Comparison of ENCODE assay signal across 14 cellular contexts in the genomic region with DNA sequence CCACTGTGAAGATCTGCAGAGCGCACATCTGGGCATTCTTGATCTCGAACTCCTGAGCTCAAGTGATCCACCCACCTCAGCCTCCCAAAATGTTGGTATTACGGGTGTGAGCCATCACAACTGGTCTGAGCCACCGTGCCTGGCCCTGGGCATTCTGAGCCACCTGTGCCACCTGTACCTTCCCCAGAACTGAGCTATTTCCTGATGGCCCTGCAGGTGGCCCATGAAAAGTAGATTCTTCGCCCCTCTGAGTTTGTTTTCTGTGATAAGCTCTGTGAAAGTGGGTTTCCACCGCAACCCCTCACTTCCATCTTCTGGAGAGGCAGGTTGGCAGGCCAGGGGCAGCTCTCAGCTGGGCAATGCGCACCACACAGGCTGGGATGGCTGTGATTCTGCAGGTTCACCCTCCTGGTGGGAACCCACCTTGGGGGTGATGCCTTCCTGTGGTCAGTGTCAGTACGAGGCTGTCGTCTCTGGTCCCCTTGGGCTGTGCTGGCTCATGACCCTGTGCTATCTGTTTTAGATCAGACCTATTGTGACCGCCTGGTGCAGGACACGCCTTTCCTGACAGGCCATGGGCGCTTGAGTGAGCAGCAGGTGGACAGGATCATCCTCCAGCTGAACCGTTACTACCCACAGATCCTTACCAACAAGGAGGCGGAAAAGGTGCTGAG. TPM values are rescaled to one million over a fixed set of nuclear protein-coding genes. Genes with fewer than 3 reads are reported as not detected.
A peak's percentile ranks its signal among the peaks of the same experiment; 100 is the strongest.
DNase-seq lines count a peak whose midpoint lies in the region; ATAC-seq and TF ChIP-seq lines count a peak whose summit lies in the region.
"Had no signal": no experiment of that assay in that cellular context is flagged by ENCODE, and none has a peak within 500 bp of the region (broad histone marks: within the 10 kb centered on the region; RNA-seq: fewer than 3 reads in every experiment).

No MANE protein-coding gene starts in this region.

- peak overlapping the region; percentile 77 for H3K27ac Mint-ChIP-seq in activated T-cell treated with anti-CD3 and anti-CD28 coated beads, Interleukin-2, amount 50 U/mL, for 24 hours
- H3K27ac Mint-ChIP-seq in activated T-cell treated with anti-CD3 and anti-CD28 coated beads, Interleukin-2, amount 50 U/mL, for 72 hours: no peak overlapping the region
- peak overlapping the region; percentile 51 for H3K27ac Mint-ChIP-seq in T-helper 17 cell
- H3K27ac Mint-ChIP-seq in activated CD8-positive, alpha-beta T cell treated with anti-CD3 and anti-CD28 coated beads for 36 hours: no peak overlapping the region

- no peak for TF ChIP-seq POLR2A in sigmoid colon (IDR thresholded peaks at IDR 0.05)

- no peaks in the 10 kb centered on the region for H3K9me3 ChIP-seq in T-helper 17 cell (ENCODE audit: control insufficient read depth, low read length, poor library complexity, severe bottlenecking)
- H3K9me3 ChIP-seq in sigmoid colon: no peaks in the 10 kb centered on the region
- H3K9me3 ChIP-seq: esophagus squamous epithelium had no signal

- CTCF ChIA-PET in activated CD8-positive, alpha-beta T cell treated with anti-CD3 and anti-CD28 coated beads for 36 hours (lab: Charles Lee): interaction anchor here (0.6 to 3.6 kb wide), 12 partner anchors 12 to 459 kb away, joined by 3 to 48 read pairs (median 4); no protein-coding TSS in a partner anchor

- H3K4me3 Mint-ChIP-seq in activated T-cell treated with anti-CD3 and anti-CD28 coated beads, Interleukin-2, amount 50 U/mL, for 24 hours: no peak overlapping the region
- peak overlapping the region in 1 of 2 donors; percentile 80 for H3K4me3 Mint-ChIP-seq in activated T-cell treated with anti-CD3 and anti-CD28 coated beads, Interleukin-2, amount 50 U/mL, for 72 hours
- no peak overlapping the region for H3K4me3 Mint-ChIP-seq in T-helper 17 cell
- no peak overlapping the region for H3K4me3 Mint-ChIP-seq in activated CD8-positive, alpha-beta T cell treated with anti-CD3 and anti-CD28 coated beads for 36 hours

- intact Hi-C loops in left cardiac atrium (cut with DNase I) (no loop called here), sigmoid colon (cut with DNase I) (no loop called here)
- intact Hi-C loops in activated CD8-positive, alpha-beta T cell treated with anti-CD3 and anti-CD28 coated beads for 36 hours (cut with micrococcal nuclease): no loop called here

- no peak for TF ChIP-seq CTCF in sigmoid colon (IDR thresholded peaks at IDR 0.05)
- TF ChIP-seq CTCF in activated CD8-positive, alpha-beta T cell treated with anti-CD3 and anti-CD28 coated beads for 36 hours (IDR thresholded peaks at IDR 0.05): no peak

- no peak for TF ChIP-seq EP300 in sigmoid colon (IDR thresholded peaks at IDR 0.05)

- H3K27ac ChIP-seq in sigmoid colon: no peak overlapping the region
- H3K27ac ChIP-seq: esophagus squamous epithelium, parathyroid adenoma had no signal

- peaks cover 13% of the 10 kb centered on the region for H3K9me3 Mint-ChIP-seq in activated T-cell treated with anti-CD3 and anti-CD28 coated beads, Interleukin-2, amount 50 U/mL, for 24 hours
- H3K9me3 Mint-ChIP-seq in activated T-cell treated with anti-CD3 and anti-CD28 coated beads, Interleukin-2, amount 50 U/mL, for 72 hours: peaks cover 9% of the 10 kb centered on the region in 2 donors
- peaks cover 10% of the 10 kb centered on the region for H3K9me3 Mint-ChIP-seq in activated CD8-positive, alpha-beta T cell treated with anti-CD3 and anti-CD28 coated beads for 36 hours

- no peaks in the 10 kb centered on the region for H3K27me3 Mint-ChIP-seq in activated T-cell treated with anti-CD3 and anti-CD28 coated beads, Interleukin-2, amount 50 U/mL, for 24 hours
- no peaks in the 10 kb centered on the region for H3K27me3 Mint-ChIP-seq in activated T-cell treated with anti-CD3 and anti-CD28 coated beads, Interleukin-2, amount 50 U/mL, for 72 hours (ENCODE audit: low read depth)
- H3K27me3 Mint-ChIP-seq in T-helper 17 cell: no peaks in the 10 kb centered on the region
- no peaks in the 10 kb centered on the region for H3K27me3 Mint-ChIP-seq in activated CD8-positive, alpha-beta T cell treated with anti-CD3 and anti-CD28 coated beads for 36 hours

- peaks cover 65% of the 10 kb centered on the region for H3K36me3 Mint-ChIP-seq in activated T-cell treated with anti-CD3 and anti-CD28 coated beads, Interleukin-2, amount 50 U/mL, for 24 hours (ENCODE audit: low read depth)
- peaks cover 22 to 32% of the 10 kb centered on the region in 2 donors for H3K36me3 Mint-ChIP-seq in activated T-cell treated with anti-CD3 and anti-CD28 coated beads, Interleukin-2, amount 50 U/mL, for 72 hours (ENCODE audit: insufficient read depth in 2 of 2)
- peaks cover 13% of the 10 kb centered on the region for H3K36me3 Mint-ChIP-seq in T-helper 17 cell (ENCODE audit: low read depth)
- peaks cover 35% of the 10 kb centered on the region for H3K36me3 Mint-ChIP-seq in activated CD8-positive, alpha-beta T cell treated with anti-CD3 and anti-CD28 coated beads for 36 hours (ENCODE audit: low read depth)

- no peak overlapping the region for H3K4me3 ChIP-seq in sigmoid colon
- H3K4me3 ChIP-seq: esophagus squamous epithelium had no signal

- H3K4me1 ChIP-seq in sigmoid colon: peaks cover 0 to 5% (median 2%) of the 10 kb centered on the region in 4 donors
- H3K4me1 ChIP-seq: parathyroid adenoma had no signal

- H3K27me3 ChIP-seq in sigmoid colon: no peaks in the 10 kb centered on the region
- H3K27me3 ChIP-seq: esophagus squamous epithelium had no signal

- POLR2A ChIA-PET in activated CD8-positive, alpha-beta T cell treated with anti-CD3 and anti-CD28 coated beads for 36 hours (lab: Charles Lee): interaction anchor here (1.1 to 3.6 kb wide), 3 partner anchors 9 to 13 kb away, joined by 3 to 22 read pairs (median 5); no protein-coding TSS in a partner anchor

- H3K4me1 Mint-ChIP-seq in activated T-cell treated with anti-CD3 and anti-CD28 coated beads, Interleukin-2, amount 50 U/mL, for 24 hours (ENCODE audit: low read depth): peaks cover 61% of the 10 kb centered on the region
- peaks cover 85% of the 10 kb centered on the region for H3K4me1 Mint-ChIP-seq in activated T-cell treated with anti-CD3 and anti-CD28 coated beads, Interleukin-2, amount 50 U/mL, for 72 hours (ENCODE audit: low read depth)
- H3K4me1 Mint-ChIP-seq in T-helper 17 cell: peaks cover 38% of the 10 kb centered on the region
- peaks cover 51% of the 10 kb centered on the region for H3K4me1 Mint-ChIP-seq in activated CD8-positive, alpha-beta T cell treated with anti-CD3 and anti-CD28 coated beads for 36 hours (ENCODE audit: low read depth)

- WGBS in sigmoid colon, 2 donors: 81 to 92% methylated on average over 14 of the region's 14 CpGs

- ATAC-seq in activated T-cell treated with anti-CD3 and anti-CD28 coated beads, Interleukin-2, amount 50 U/mL, for 72 hours (replicated peaks in 1 of 2): no peak
- ATAC-seq in T-helper 17 cell: no peak
- ATAC-seq in left cardiac atrium: no peak
- no peak for ATAC-seq in activated CD8-positive, alpha-beta T cell treated with anti-CD3 and anti-CD28 coated beads for 36 hours
- ATAC-seq in SK-N-SH treated with all-trans-retinoic acid at 6 μM for 48 hours: no peak

- H3K36me3 ChIP-seq in sigmoid colon: peaks cover 0 to 37% (median 30%) of the 10 kb centered on the region in 4 donors

- DNase-seq in activated T-cell treated with anti-CD3 and anti-CD28 coated beads, Interleukin-2, amount 50 U/mL, for 24 hours: no peak
- no peak for DNase-seq in activated T-cell treated with anti-CD3 and anti-CD28 coated beads, Interleukin-2, amount 50 U/mL, for 72 hours
- DNase-seq in T-helper 17 cell: peak in 1 of 3 donors; percentile 3
- DNase-seq in left cardiac atrium: peak; percentile 6
- DNase-seq in sigmoid colon: peak; percentile 48
- DNase-seq in activated CD8-positive, alpha-beta T cell treated with anti-CD3 and anti-CD28 coated beads for 36 hours: no peak
- no peak for DNase-seq in stimulated activated CD4-positive, alpha-beta T cell treated with anti-CD3 and anti-CD28 coated beads, Interleukin-12 subunit alpha, Interleukin-12 subunit beta, amount 100 ng/mL, for 4 hours
- DNase-seq: activated naive CD4-positive, alpha-beta T cell; EL; esophagus squamous epithelium; stimulated activated naive CD8-positive, alpha-beta T cell treated with anti-CD3 and anti-CD28 coated beads, Interleukin-15, Interleukin-2, amounts not matched to agents 100 U/mL and 50 U/mL, for 24 hours had no signal

TF ChIP-seq in SK-N-SH treated with all-trans-retinoic acid at 6 μM for 48 hours, 23 proteins besides CTCF, POLR2A, EP300 and RAD21 (continues in another document):
- TF ChIP-seq ZNF70 (CRISPR knock-in tag; IDR thresholded peaks at IDR 0.05) (no peak), ZNF565 (CRISPR knock-in tag; conservative IDR thresholded peaks at IDR 0.05; ENCODE audit: low read depth) (no peak)
- TF ChIP-seq, protein P1, sequence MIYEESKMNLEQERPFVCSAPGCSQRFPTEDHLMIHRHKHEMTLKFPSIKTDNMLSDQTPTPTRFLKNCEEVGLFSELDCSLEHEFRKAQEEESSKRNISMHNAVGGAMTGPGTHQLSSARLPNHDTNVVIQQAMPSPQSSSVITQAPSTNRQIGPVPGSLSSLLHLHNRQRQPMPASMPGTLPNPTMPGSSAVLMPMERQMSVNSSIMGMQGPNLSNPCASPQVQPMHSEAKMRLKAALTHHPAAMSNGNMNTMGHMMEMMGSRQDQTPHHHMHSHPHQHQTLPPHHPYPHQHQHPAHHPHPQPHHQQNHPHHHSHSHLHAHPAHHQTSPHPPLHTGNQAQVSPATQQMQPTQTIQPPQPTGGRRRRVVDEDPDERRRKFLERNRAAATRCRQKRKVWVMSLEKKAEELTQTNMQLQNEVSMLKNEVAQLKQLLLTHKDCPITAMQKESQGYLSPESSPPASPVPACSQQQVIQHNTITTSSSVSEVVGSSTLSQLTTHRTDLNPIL (CRISPR knock-in tag; IDR thresholded peaks at IDR 0.05; ENCODE audit: low read depth): no peak

RNA-seq across cellular contexts. Expression of gene CARD19, which starts 11.3 kb away (rescaled TPM):
- total RNA-seq in activated T-cell treated with anti-CD3 and anti-CD28 coated beads, Interleukin-2, amount 50 U/mL, for 72 hours: 10 to 100 TPM; 65.7 to 70.0 TPM
- 10 to 100 TPM; 45.2 to 54.4 TPM for total RNA-seq in T-helper 17 cell
- total RNA-seq in left cardiac atrium: 10 to 100 TPM; 20.2 to 26.3 TPM
- 10 to 100 TPM; 51.2 to 88.4 (median 85.0) TPM for total RNA-seq in sigmoid colon
- polyA plus RNA-seq in sigmoid colon: 10 to 100 TPM; 56.8 to 87.2 (median 66.1) TPM
- 10 to 100 TPM; 42.9 to 43.4 TPM for total RNA-seq in activated CD8-positive, alpha-beta T cell treated with anti-CD3 and anti-CD28 coated beads for 36 hours

RNA-seq across cellular contexts. Expression of gene NINJ1, which starts 26.8 kb away (rescaled TPM):
- total RNA-seq in activated T-cell treated with anti-CD3 and anti-CD28 coated beads, Interleukin-2, amount 50 U/mL, for 72 hours: 100 to 1,000 TPM; 121 to 124 TPM
- total RNA-seq in T-helper 17 cell (100 to 1,000 TPM; 169 to 219 TPM), left cardiac atrium (10 to 100 TPM; 38.4 to 45.9 TPM), sigmoid colon (100 to 1,000 TPM in 1 of 4 donors, 10 to 100 TPM in 3; 56.5 to 116 (median 69.6) TPM)
- 10 to 100 TPM; 28.9 to 58.7 (median 53.5) TPM for polyA plus RNA-seq in sigmoid colon
- 100 to 1,000 TPM; 118 to 120 TPM for total RNA-seq in activated CD8-positive, alpha-beta T cell treated with anti-CD3 and anti-CD28 coated beads for 36 hours

RNA-seq across cellular contexts. Expression of gene SUSD3, which starts 48.8 kb away (rescaled TPM):
- 10 to 100 TPM; 53.1 to 56.8 TPM for total RNA-seq in activated T-cell treated with anti-CD3 and anti-CD28 coated beads, Interleukin-2, amount 50 U/mL, for 72 hours
- total RNA-seq in T-helper 17 cell (10 to 100 TPM; 47.2 to 62.3 TPM), left cardiac atrium (1 to 10 TPM; 1.6 to 2.4 TPM), sigmoid colon (1 to 10 TPM; 1.9 to 7.2 (median 4.7) TPM)
- 10 to 100 TPM in 1 of 3 donors, under 1 TPM in 1, not detected in 1; 0.92 to 15.2 TPM for polyA plus RNA-seq in sigmoid colon
- 10 to 100 TPM; 34.6 to 36.7 TPM for total RNA-seq in activated CD8-positive, alpha-beta T cell treated with anti-CD3 and anti-CD28 coated beads for 36 hours
- total RNA-seq: A673 had no signal

Comparison
In these comparisons a context has a peak if more than half of its experiments do, and no peak if none do; other contexts are left out.
1. H3K27ac Mint-ChIP-seq: peak in activated T-cell treated with anti-CD3 and anti-CD28 coated beads, Interleukin-2, amount 50 U/mL, for 24 hours (single experiment) and T-helper 17 cell (single experiment); none in activated T-cell treated with anti-CD3 and anti-CD28 coated beads, Interleukin-2, amount 50 U/mL, for 72 hours (single experiment) and activated CD8-positive, alpha-beta T cell treated with anti-CD3 and anti-CD28 coated beads for 36 hours (single experiment).
2. DNase-seq: peak in left cardiac atrium (single experiment) and sigmoid colon (single experiment); none in activated T-cell treated with anti-CD3 and anti-CD28 coated beads, Interleukin-2, amount 50 U/mL, for 24 hours (single experiment), activated T-cell treated with anti-CD3 and anti-CD28 coated beads, Interleukin-2, amount 50 U/mL, for 72 hours (0 of 2), activated CD8-positive, alpha-beta T cell treated with anti-CD3 and anti-CD28 coated beads for 36 hours (single experiment) and stimulated activated CD4-positive, alpha-beta T cell treated with anti-CD3 and anti-CD28 coated beads, Interleukin-12 subunit alpha, Interleukin-12 subunit beta, amount 100 ng/mL, for 4 hours (single experiment).
3. RNA of gene SUSD3, which starts 48.8 kb away (total RNA-seq): 47.2 to 62.3 TPM in T-helper 17 cell, 53.1 to 56.8 TPM in activated T-cell treated with anti-CD3 and anti-CD28 coated beads, Interleukin-2, amount 50 U/mL, for 72 hours and 34.6 to 36.7 TPM in activated CD8-positive, alpha-beta T cell treated with anti-CD3 and anti-CD28 coated beads for 36 hours; 1.9 to 7.2 TPM in sigmoid colon and 1.6 to 2.4 TPM in left cardiac atrium; every median in the first group is over 4 times any median in the second.